Comparison of ENCODE assay signal across 8 cellular contexts in the genomic region with DNA sequence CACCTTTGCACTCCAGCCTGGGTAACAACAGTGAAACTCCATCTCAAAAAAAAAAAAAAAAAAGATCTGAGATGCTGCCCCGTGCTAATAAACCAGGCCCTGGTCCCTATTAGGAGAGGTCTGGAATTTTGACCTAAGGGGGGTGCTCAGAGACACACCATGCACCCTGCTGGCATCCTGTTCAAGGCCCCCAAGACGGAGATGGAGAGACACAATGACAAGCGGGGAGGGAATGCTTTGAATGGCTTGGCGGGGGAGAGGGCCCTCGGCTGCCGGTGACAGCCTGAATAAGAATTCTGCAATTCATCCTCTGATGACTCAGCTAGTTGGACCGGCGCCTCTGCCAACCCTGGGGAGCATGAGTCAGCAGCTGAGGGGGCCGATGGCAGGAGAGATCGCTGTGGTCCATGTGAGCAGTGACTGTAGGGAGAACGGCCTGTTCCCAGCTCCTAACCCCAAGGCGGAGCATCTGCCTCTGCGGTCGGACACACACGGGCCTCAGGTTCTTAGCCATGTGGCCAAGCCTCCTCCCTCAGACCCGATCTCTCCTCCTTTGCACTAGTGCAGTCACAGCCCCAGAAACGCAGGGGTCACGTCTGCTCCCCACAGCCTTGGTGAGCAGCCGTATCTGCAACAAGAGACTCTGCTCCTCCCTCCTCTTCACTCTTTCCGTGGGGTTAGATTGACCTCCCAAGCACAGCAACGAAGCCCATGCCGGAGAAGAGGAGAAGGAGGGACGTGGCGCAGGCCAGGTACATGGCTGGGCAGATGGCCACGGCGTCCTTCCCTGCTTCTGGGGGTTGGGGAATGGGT. TPM values are rescaled to one million over a fixed set of nuclear protein-coding genes. Genes with fewer than 3 reads are reported as not detected.
DNase-seq lines count a peak whose midpoint lies in the region; ATAC-seq and TF ChIP-seq lines count a peak whose summit lies in the region.

No MANE protein-coding gene starts in this region.

- H3K27ac ChIP-seq in right lobe of liver (peak overlapping the region; percentile 22 to 68 (median 56)), WERI-Rb-1 (no peak overlapping the region)

- DNase-seq in DMS153 treated with DMSO at 0.1 percent for 48 hours (lab: John Stamatoyannopoulos, UW; ENCODE audit: unreplicated experiment) (peak; percentile 4), NB4 (ENCODE audit: low read depth) (peak; percentile 99), dermis microvascular lymphatic vessel endothelial cell (ENCODE audit: low read depth in 2 of 2) (peak; percentile 84 to 98), right lobe of liver (peak; percentile 89 to 91 (median 90)), WERI-Rb-1 (no peak)
- DNase-seq in stimulated activated CD4-positive, alpha-beta T cell treated with anti-CD3 and anti-CD28 coated beads, Interleukin-4, amount 100 ng/mL, for 48 hours (ENCODE audit: low read depth in 2 of 2) = peak; percentile 54 to 55

- TF ChIP-seq POLR2A in NB4 (IDR thresholded peaks at IDR 0.05; ENCODE audit: extremely low read depth, insufficient read length) (no peak), right lobe of liver (IDR thresholded peaks at IDR 0.05) (peak; percentile 39)

- ATAC-seq in activated CD4-positive, CD25-positive, alpha-beta regulatory T cell treated with anti-CD3 and anti-CD28 coated beads, Interleukin-2, amount 50 U/mL, for 24 hours = peak; percentile 94 to 98
- ATAC-seq in right lobe of liver (peak; percentile 70 to 79 (median 76)), GM19395 (IDR thresholded peaks at IDR 0.05; ENCODE audit: unreplicated experiment) (no peak)

- H3K36me3 ChIP-seq in right lobe of liver = no peaks in the 10 kb centered on the region
- H3K36me3 ChIP-seq in WERI-Rb-1 = no peaks in the 10 kb centered on the region

- WGBS in right lobe of liver (ENCODE audit: insufficient coverage, low coverage, low lambda C conversion rate, missing lambda C conversion rate) = 23% methylated on average over 13 of the region's 26 CpGs

- TF ChIP-seq CTCF in NB4 (IDR thresholded peaks at IDR 0.05; ENCODE audit: low read depth, low read length) = no peak
- no peak for TF ChIP-seq CTCF in right lobe of liver (IDR thresholded peaks at IDR 0.05)
- TF ChIP-seq CTCF in WERI-Rb-1 (IDR thresholded peaks at IDR 0.05; ENCODE audit: low read depth, low read length) = no peak

- H3K4me1 ChIP-seq in right lobe of liver = peaks cover 2 to 60% (median 29%) of the 10 kb centered on the region in 4 donors

- H3K4me3 ChIP-seq in NB4 (ENCODE audit: low read depth, low read length) (peak overlapping the region; percentile 6), right lobe of liver (no peak overlapping the region), WERI-Rb-1 (ENCODE audit: low read depth, low read length) (no peak overlapping the region)

- H3K27me3 ChIP-seq in right lobe of liver (no peaks in the 10 kb centered on the region), WERI-Rb-1 (ENCODE audit: insufficient read depth, low read depth, severe bottlenecking) (peaks cover 97% of the 10 kb centered on the region)

- intact Hi-C loops in right lobe of liver (cut with DNase I) = loop anchor here in 1 of 2 donors (5.0 kb wide), 1 partner anchor 37 kb away; no protein-coding TSS in a partner anchor

- H3K9me3 ChIP-seq in right lobe of liver = no peaks in the 10 kb centered on the region
- H3K9me3 ChIP-seq in WERI-Rb-1 (ENCODE audit: severe bottlenecking) = no peaks in the 10 kb centered on the region

RNA-seq across cellular contexts. Expression of a gene that starts 14.9 kb away (rescaled TPM):
- total RNA-seq in dermis microvascular lymphatic vessel endothelial cell (8.9 and 11.6 TPM in 2 replicates), right lobe of liver (10 to 100 TPM in 5 of 6 experiments, 1 to 10 TPM in 1; 9.2 to 19.7 (median 17.6) TPM)

RNA-seq across cellular contexts. Expression of a gene that starts 26.7 kb away (rescaled TPM):
- 81.9 and 88.2 TPM in 2 replicates for total RNA-seq in dermis microvascular lymphatic vessel endothelial cell
- total RNA-seq in right lobe of liver = 100 to 1,000 TPM in 3 of 6 experiments, 10 to 100 TPM in 2, 1 to 10 TPM in 1; 5.4 to 497 (median 98.6) TPM

RNA-seq across cellular contexts. Expression of a gene that starts 54.1 kb away (rescaled TPM):
- 126 and 172 TPM in 2 replicates for total RNA-seq in dermis microvascular lymphatic vessel endothelial cell
- total RNA-seq in right lobe of liver = 10 to 100 TPM; 24.0 to 56.5 (median 26.4) TPM
